16 cellular contexts compared by ENCODE assay signal in the genomic region with DNA sequence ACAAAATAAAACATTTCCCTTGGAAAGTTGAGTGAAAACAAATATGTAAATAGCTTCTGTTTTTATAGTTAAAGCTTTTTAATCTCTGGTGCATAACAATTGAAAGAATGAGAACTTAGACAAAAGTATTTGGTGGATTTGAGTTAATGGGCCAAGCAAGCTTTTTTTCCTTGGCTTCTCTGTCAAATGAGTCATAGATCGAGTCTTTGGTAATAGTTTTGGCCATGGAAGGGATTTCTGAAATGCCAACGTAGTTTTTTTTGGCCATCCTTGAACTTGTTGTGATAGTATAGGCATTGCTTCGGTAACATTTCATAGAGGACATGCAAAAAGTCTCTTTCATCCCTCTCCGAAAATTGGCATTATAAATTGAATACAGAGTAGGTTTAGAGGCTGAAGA. TPM values are rescaled to one million over a fixed set of nuclear protein-coding genes. Genes with fewer than 3 reads are reported as not detected.
DNase-seq lines count a peak whose midpoint lies in the region; ATAC-seq, FAIRE-seq and TF ChIP-seq lines count a peak whose summit lies in the region.
"Had no signal": no experiment of that assay in that cellular context is flagged by ENCODE, and none has a peak within 500 bp of the region (broad histone marks: within the 10 kb centered on the region; RNA-seq: fewer than 3 reads in every experiment).

No MANE protein-coding gene starts in this region.

- H3K36me3 ChIP-seq in PC-3 (ENCODE audit: low read depth, low read length), result no peaks in the 10 kb centered on the region
- no peaks in the 10 kb centered on the region for H3K36me3 ChIP-seq in endothelial cell of umbilical vein (ENCODE audit: control insufficient read depth in 2 of 2, extremely low read depth in 1 of 2, insufficient read depth in 2 of 2, low read length in 2 of 2)

- H3K27me3 Mint-ChIP-seq in activated naive CD4-positive, alpha-beta T cell treated with anti-CD3 and anti-CD28 coated beads, Interleukin-2, amount 10 ng/mL, durations not matched to agents 7 days and 5 days, result no peaks in the 10 kb centered on the region
- H3K27me3 Mint-ChIP-seq in osteocyte (ENCODE audit: unreplicated experiment), result no peaks in the 10 kb centered on the region
- H3K27me3 Mint-ChIP-seq: activated CD4-positive, alpha-beta memory T cell treated with anti-CD3 and anti-CD28 coated beads, Interleukin-2, amount 10 ng/mL, durations not matched to agents 7 days and 5 days; stimulated activated naive CD8-positive, alpha-beta T cell treated with anti-CD3 and anti-CD28 coated beads, Interleukin-15, amount 100 ng/mL, for 72 hours had no signal

- no peaks in the 10 kb centered on the region for H3K9me3 ChIP-seq in PC-3 (ENCODE audit: low read length)
- no peaks in the 10 kb centered on the region for H3K9me3 ChIP-seq in endothelial cell of umbilical vein (replicated peaks; ENCODE audit: control insufficient read depth, insufficient read depth, low read length)

- no peak overlapping the region for H3K27ac Mint-ChIP-seq in activated naive CD4-positive, alpha-beta T cell treated with anti-CD3 and anti-CD28 coated beads, Interleukin-2, amount 10 ng/mL, durations not matched to agents 7 days and 5 days
- no peak overlapping the region for H3K27ac Mint-ChIP-seq in osteocyte (ENCODE audit: unreplicated experiment)
- H3K27ac Mint-ChIP-seq: activated CD4-positive, alpha-beta memory T cell treated with anti-CD3 and anti-CD28 coated beads, Interleukin-2, amount 10 ng/mL, durations not matched to agents 7 days and 5 days; endodermal cell; nephron progenitor cell; stimulated activated naive CD8-positive, alpha-beta T cell treated with anti-CD3 and anti-CD28 coated beads, Interleukin-15, amount 100 ng/mL, for 72 hours had no signal

- H3K4me3 Mint-ChIP-seq in activated naive CD4-positive, alpha-beta T cell treated with anti-CD3 and anti-CD28 coated beads, Interleukin-2, amount 10 ng/mL, durations not matched to agents 7 days and 5 days, result no peak overlapping the region
- H3K4me3 Mint-ChIP-seq in osteocyte (ENCODE audit: unreplicated experiment), result no peak overlapping the region
- H3K4me3 Mint-ChIP-seq: activated CD4-positive, alpha-beta memory T cell treated with anti-CD3 and anti-CD28 coated beads, Interleukin-2, amount 10 ng/mL, durations not matched to agents 7 days and 5 days; endodermal cell; nephron progenitor cell; stimulated activated naive CD8-positive, alpha-beta T cell treated with anti-CD3 and anti-CD28 coated beads, Interleukin-15, amount 100 ng/mL, for 72 hours had no signal

- H3K27me3 ChIP-seq in PC-3 (ENCODE audit: low read length) (no peaks in the 10 kb centered on the region), endothelial cell of umbilical vein (ENCODE audit: control insufficient read depth in 2 of 2, insufficient read depth in 2 of 2, low read length in 2 of 2) (peaks cover 5 to 8% of the 10 kb centered on the region in 2 experiments)

- FAIRE-seq in endothelial cell of umbilical vein (lab: Jason Lieb, UNC), result peak; percentile 21
- FAIRE-seq: islet of Langerhans had no signal

- H3K9me1 ChIP-seq in endothelial cell of umbilical vein (replicated peaks; ENCODE audit: control insufficient read depth, extremely low read depth, insufficient read depth, low read length), result no peaks in the 10 kb centered on the region

- CTCF ChIA-PET in PC-3 (lab: Charles Lee) (no interaction called here), endothelial cell of umbilical vein (lab: Charles Lee) (no interaction called here)
- CTCF ChIA-PET in activated naive CD4-positive, alpha-beta T cell treated with anti-CD3 and anti-CD28 coated beads, Interleukin-2, amount 10 ng/mL, durations not matched to agents 7 days and 5 days (lab: Charles Lee), result interaction anchor here (1.5 kb wide), 1 partner anchor 76 kb away, joined by 3 read pairs; no protein-coding TSS in a partner anchor

- DNase-seq in GM03348 (ENCODE audit: low spot score) (peak; percentile 83), PC-3 (peak; percentile 36), endothelial cell of umbilical vein (ENCODE audit: low read depth, low spot score) (no peak), renal cortical epithelial cell (ENCODE audit: low read depth) (peak; percentile 85), NCI-H2107 (lab: John Stamatoyannopoulos, UW) (no peak), osteocyte (ENCODE audit: extremely low spot score, unreplicated experiment) (no peak)
- no peak for DNase-seq in activated naive CD4-positive, alpha-beta T cell treated with anti-CD3 and anti-CD28 coated beads, Interleukin-2, amount 10 ng/mL, durations not matched to agents 7 days and 5 days
- DNase-seq: activated CD4-positive, alpha-beta memory T cell treated with anti-CD3 and anti-CD28 coated beads, Interleukin-2, amount 10 ng/mL, durations not matched to agents 7 days and 5 days; activated naive CD4-positive, alpha-beta T cell treated with anti-CD3 and anti-CD28 coated beads, Interleukin-2, amount 50 U/mL, for 16 hours; endodermal cell; NCI-H1930; nephron progenitor cell; stimulated activated naive CD8-positive, alpha-beta T cell treated with anti-CD3 and anti-CD28 coated beads, Interleukin-15, amount 100 ng/mL, for 72 hours had no signal

- H3K4me1 ChIP-seq in PC-3 (ENCODE audit: insufficient read depth, low read length) (no peaks in the 10 kb centered on the region), endothelial cell of umbilical vein (ENCODE audit: control insufficient read depth, extremely low read depth, insufficient read depth, low read length) (no peaks in the 10 kb centered on the region)

- POLR2A ChIA-PET in PC-3 (lab: Charles Lee; ENCODE audit: unreplicated experiment), result no interaction called here
- POLR2A ChIA-PET in endothelial cell of umbilical vein (lab: Charles Lee), result no interaction called here

- no peak overlapping the region for H3K27ac ChIP-seq in PC-3 (ENCODE audit: low read length)
- no peak overlapping the region for H3K27ac ChIP-seq in endothelial cell of umbilical vein (ENCODE audit: insufficient read depth, low read depth, low read length)
- H3K27ac ChIP-seq: HL-60 had no signal

- no peaks in the 10 kb centered on the region for H3K9me3 Mint-ChIP-seq in activated naive CD4-positive, alpha-beta T cell treated with anti-CD3 and anti-CD28 coated beads, Interleukin-2, amount 10 ng/mL, durations not matched to agents 7 days and 5 days
- no peaks in the 10 kb centered on the region for H3K9me3 Mint-ChIP-seq in osteocyte (ENCODE audit: unreplicated experiment)
- H3K9me3 Mint-ChIP-seq: activated CD4-positive, alpha-beta memory T cell treated with anti-CD3 and anti-CD28 coated beads, Interleukin-2, amount 10 ng/mL, durations not matched to agents 7 days and 5 days; endodermal cell; nephron progenitor cell; stimulated activated naive CD8-positive, alpha-beta T cell treated with anti-CD3 and anti-CD28 coated beads, Interleukin-15, amount 100 ng/mL, for 72 hours had no signal

- no peak for ATAC-seq in PC-3
- ATAC-seq in GM21529 (IDR thresholded peaks at IDR 0.05; ENCODE audit: unreplicated experiment), result no peak
- ATAC-seq: stimulated activated naive CD8-positive, alpha-beta T cell treated with anti-CD3 and anti-CD28 coated beads, Interleukin-15, amount 100 ng/mL, for 72 hours had no signal

- no peak overlapping the region for H2AFZ ChIP-seq in PC-3 (ENCODE audit: low read length)
- H2AFZ ChIP-seq in endothelial cell of umbilical vein (ENCODE audit: low read depth, low read length), result no peak overlapping the region

- TF ChIP-seq CTCF in PC-3 (conservative IDR thresholded peaks at IDR 0.05; ENCODE audit: low read depth, low read length) (no peak), endothelial cell of umbilical vein (IDR thresholded peaks at IDR 0.05; ENCODE audit: extremely low read depth in 1 of 2, insufficient read depth in 1 of 2, low read depth in 1 of 2, low read length in 2 of 2) (no peak), osteocyte (IDR thresholded peaks at IDR 0.05) (no peak)

- no peak overlapping the region for H3K4me2 ChIP-seq in PC-3 (ENCODE audit: low read length)
- H3K4me2 ChIP-seq in endothelial cell of umbilical vein (ENCODE audit: insufficient read depth, low read length), result no peak overlapping the region

- dilution Hi-C loops in endothelial cell of umbilical vein (cut with MboI; ENCODE audit: extremely low pct_ligation_motif_present, low sequenced_read_pairs), result no loop called here

- peaks cover under 1% of the 10 kb centered on the region for H3K4me1 Mint-ChIP-seq in activated naive CD4-positive, alpha-beta T cell treated with anti-CD3 and anti-CD28 coated beads, Interleukin-2, amount 10 ng/mL, durations not matched to agents 7 days and 5 days
- H3K4me1 Mint-ChIP-seq in osteocyte (ENCODE audit: unreplicated experiment), result peaks cover 13% of the 10 kb centered on the region

- BruUV-seq in PC-3 (replicated peaks; lab: Mats Ljungman, UMichigan), result no TSS peak
- BruUV-seq in endothelial cell of umbilical vein (replicated peaks; lab: Mats Ljungman, UMichigan), result no TSS peak

- H3K9me2 ChIP-seq in PC-3 (replicated peaks; ENCODE audit: low read length), result no peaks in the 10 kb centered on the region

- H3K36me3 Mint-ChIP-seq in activated naive CD4-positive, alpha-beta T cell treated with anti-CD3 and anti-CD28 coated beads, Interleukin-2, amount 10 ng/mL, durations not matched to agents 7 days and 5 days, result peaks cover 12% of the 10 kb centered on the region
- no peaks in the 10 kb centered on the region for H3K36me3 Mint-ChIP-seq in osteocyte (ENCODE audit: unreplicated experiment)

- no peak for TF ChIP-seq POLR2A in endothelial cell of umbilical vein (IDR thresholded peaks at IDR 0.05; ENCODE audit: low read depth, low read length)

- H3K9ac ChIP-seq in PC-3 (ENCODE audit: low read length) (no peak overlapping the region), endothelial cell of umbilical vein (replicated peaks; ENCODE audit: extremely low read depth, insufficient read depth, low read length) (no peak overlapping the region)

- H3K4me3 ChIP-seq in PC-3 (ENCODE audit: low read length) (no peak overlapping the region), endothelial cell of umbilical vein (replicated peaks in 1 of 3; ENCODE audit: insufficient read depth in 1 of 3, low read depth in 1 of 3, low read length in 3 of 3) (no peak overlapping the region)

- intact Hi-C loops in PC-3 (cut with micrococcal nuclease) (no loop called here), endothelial cell of umbilical vein (cut with micrococcal nuclease) (no loop called here)

- H3K79me2 ChIP-seq in PC-3 (ENCODE audit: low read length) (no peaks in the 10 kb centered on the region), endothelial cell of umbilical vein (ENCODE audit: control insufficient read depth, insufficient read depth, low read length) (no peaks in the 10 kb centered on the region)

- H3F3A ChIP-seq in PC-3 (ENCODE audit: low read length, unreplicated experiment), result no peaks in the 10 kb centered on the region

- H4K20me1 ChIP-seq in PC-3 (ENCODE audit: low read length), result no peaks in the 10 kb centered on the region
- H4K20me1 ChIP-seq in endothelial cell of umbilical vein (replicated peaks; ENCODE audit: control insufficient read depth, extremely low read depth, insufficient read depth, low read length), result no peaks in the 10 kb centered on the region

RNA-seq across cellular contexts. Expression of a gene that starts 34.9 kb away (rescaled TPM):
- total RNA-seq in PC-3 (2014; rRNA removed) (0.52 and 2.1 TPM in 2 replicates), endothelial cell of umbilical vein (0.37 and 0.40 TPM in 2 replicates), renal cortical epithelial cell (0.15 TPM in 1 of 2 replicates, not detected in the other), osteocyte (0.84 TPM in 1 of 2 replicates, not detected in the other)
- 0.35 and 0.70 TPM in 2 replicates for polyA plus RNA-seq in endothelial cell of umbilical vein
- polyA plus RNA-seq in endothelial cell of umbilical vein (2011; cell fraction: cytosol; rRNA removed), result 0.30 and 0.61 TPM in 2 replicates
- polyA plus RNA-seq in endothelial cell of umbilical vein (2011; cell fraction: nucleus; rRNA removed), result 1.3 and 1.7 TPM in 2 replicates
- 0.37 and 0.40 TPM in 2 replicates for polyA plus RNA-seq in endothelial cell of umbilical vein (2012)
- polyA minus RNA-seq in endothelial cell of umbilical vein, result 0.93 and 3.3 TPM in 2 replicates
- polyA minus RNA-seq in endothelial cell of umbilical vein (2011; cell fraction: cytosol; rRNA and poly(A)+ RNA removed), result not detected
- 0.58 TPM in 1 of 2 replicates, not detected in the other for polyA minus RNA-seq in endothelial cell of umbilical vein (2011; cell fraction: nucleus; rRNA and poly(A)+ RNA removed)

RNA-seq across cellular contexts. Expression of a gene that starts 49.4 kb away (rescaled TPM):
- 11.7 and 14.2 TPM in 2 replicates for total RNA-seq in PC-3 (2014; rRNA removed)
- total RNA-seq in endothelial cell of umbilical vein, result 14.5 and 19.4 TPM in 2 replicates
- 8.3 and 10.5 TPM in 2 replicates for polyA plus RNA-seq in endothelial cell of umbilical vein
- 11.0 and 11.2 TPM in 2 replicates for polyA plus RNA-seq in endothelial cell of umbilical vein (2011; cell fraction: cytosol; rRNA removed)
- 4.3 and 5.8 TPM in 2 replicates for polyA plus RNA-seq in endothelial cell of umbilical vein (2011; cell fraction: nucleus; rRNA removed)
- 15.8 and 19.0 TPM in 2 replicates for polyA plus RNA-seq in endothelial cell of umbilical vein (2012)
- 14.0 and 17.8 TPM in 2 replicates for polyA minus RNA-seq in endothelial cell of umbilical vein
- polyA minus RNA-seq in endothelial cell of umbilical vein (2011; cell fraction: cytosol; rRNA and poly(A)+ RNA removed), result 9.6 TPM
- 5.6 and 5.9 TPM in 2 replicates for polyA minus RNA-seq in endothelial cell of umbilical vein (2011; cell fraction: nucleus; rRNA and poly(A)+ RNA removed)
- 24.5 and 39.4 TPM in 2 replicates for total RNA-seq in renal cortical epithelial cell
- total RNA-seq in osteocyte, result 15.1 and 16.3 TPM in 2 replicates

RNA-seq across cellular contexts. Expression of a gene that starts 56.1 kb away (rescaled TPM):
- total RNA-seq in PC-3 (2014; rRNA removed) (29.2 and 37.2 TPM in 2 replicates), endothelial cell of umbilical vein (32.0 and 40.8 TPM in 2 replicates), renal cortical epithelial cell (22.7 and 24.5 TPM in 2 replicates), osteocyte (76.4 and 78.9 TPM in 2 replicates)
- polyA plus RNA-seq in endothelial cell of umbilical vein, result 10.4 and 12.7 TPM in 2 replicates
- 10.3 and 13.1 TPM in 2 replicates for polyA plus RNA-seq in endothelial cell of umbilical vein (2011; cell fraction: cytosol; rRNA removed)
- 16.6 and 24.8 TPM in 2 replicates for polyA plus RNA-seq in endothelial cell of umbilical vein (2011; cell fraction: nucleus; rRNA removed)
- 13.5 and 14.5 TPM in 2 replicates for polyA plus RNA-seq in endothelial cell of umbilical vein (2012)
- 11.5 and 16.7 TPM in 2 replicates for polyA minus RNA-seq in endothelial cell of umbilical vein
- polyA minus RNA-seq in endothelial cell of umbilical vein (2011; cell fraction: cytosol; rRNA and poly(A)+ RNA removed), result 26.1 TPM
- polyA minus RNA-seq in endothelial cell of umbilical vein (2011; cell fraction: nucleus; rRNA and poly(A)+ RNA removed), result 29.4 and 36.6 TPM in 2 replicates

Comparison
In these comparisons a context has a peak if more than half of its experiments do, and no peak if none do; other contexts are left out.
1. DNase-seq: peak in GM03348 (single experiment), PC-3 (single experiment) and renal cortical epithelial cell (single experiment); none in endothelial cell of umbilical vein (single experiment), activated naive CD4-positive, alpha-beta T cell treated with anti-CD3 and anti-CD28 coated beads, Interleukin-2, amount 10 ng/mL, durations not matched to agents 7 days and 5 days (single experiment), NCI-H2107 (single experiment) and osteocyte (single experiment).